In genomic region chr19:17747205-17748098, GRCh38 we compare ENCODE assay signal across 8 cellular contexts. TPM values are rescaled to one million over a fixed set of nuclear protein-coding genes. Genes with fewer than 3 reads are reported as not detected.
A peak's percentile ranks its signal among the peaks of the same experiment; 100 is the strongest.
DNase-seq lines count a peak whose midpoint lies in the region; ATAC-seq and TF ChIP-seq lines count a peak whose summit lies in the region.

No MANE protein-coding gene starts in this region.

- POLR2A ChIA-PET in CD8-positive, alpha-beta memory T cell (lab: Charles Lee): interaction anchor here (1.0 to 1.9 kb wide), 2 partner anchors 28 to 112 kb away, joined by 4 to 13 read pairs; partner anchors contain the start of genes MAP1S and RPL18A

- H3K36me3 ChIP-seq in CD8-positive, alpha-beta memory T cell (ENCODE audit: insufficient read depth, low read length): no peaks in the 10 kb centered on the region

- H3K27ac ChIP-seq in CD8-positive, alpha-beta memory T cell (ENCODE audit: low read depth, low read length): no peak overlapping the region

- H3K36me3 Mint-ChIP-seq in CD8-positive, alpha-beta memory T cell: peaks cover 0 to 11% (median 2%) of the 10 kb centered on the region in 3 donors
- H3K36me3 Mint-ChIP-seq in effector memory CD8-positive, alpha-beta T cell (ENCODE audit: insufficient read depth): peaks cover 21% of the 10 kb centered on the region
- H3K36me3 Mint-ChIP-seq in memory B cell: no peaks in the 10 kb centered on the region

- no peak for TF ChIP-seq CTCF in GM20000 (IDR thresholded peaks at IDR 0.05; ENCODE audit: extremely low read depth, missing control alignments)

- peaks cover 36% of the 10 kb centered on the region for H3K4me1 ChIP-seq in CD8-positive, alpha-beta memory T cell (ENCODE audit: insufficient read depth, low read length)

- no peaks in the 10 kb centered on the region for H3K27me3 ChIP-seq in CD8-positive, alpha-beta memory T cell (ENCODE audit: insufficient read depth, low read length, poor library complexity, severe bottlenecking)

- peaks cover 43 to 53% (median 44%) of the 10 kb centered on the region in 3 donors for H3K4me1 Mint-ChIP-seq in CD8-positive, alpha-beta memory T cell
- H3K4me1 Mint-ChIP-seq in effector memory CD8-positive, alpha-beta T cell (ENCODE audit: low read depth in 2 of 2): peaks cover 38 to 40% of the 10 kb centered on the region in 2 donors
- H3K4me1 Mint-ChIP-seq in memory B cell: peaks cover 32% of the 10 kb centered on the region

- H3K9me3 Mint-ChIP-seq in CD8-positive, alpha-beta memory T cell: no peaks in the 10 kb centered on the region
- H3K9me3 Mint-ChIP-seq in effector memory CD8-positive, alpha-beta T cell: no peaks in the 10 kb centered on the region
- H3K9me3 Mint-ChIP-seq in memory B cell: no peaks in the 10 kb centered on the region

- H3K4me3 ChIP-seq in CD8-positive, alpha-beta memory T cell (ENCODE audit: low read length): peak overlapping the region; percentile 54

- peak; percentile 86 for ATAC-seq in effector memory CD8-positive, alpha-beta T cell (replicated peaks)
- peak; percentile 82 for ATAC-seq in memory B cell (ENCODE audit: low read depth)

- no peaks in the 10 kb centered on the region for H3K9me3 ChIP-seq in CD8-positive, alpha-beta memory T cell (ENCODE audit: low read length)

- DNase-seq in CD8-positive, alpha-beta memory T cell: peak; percentile 92 to 96 (median 94)
- DNase-seq in GM20000 (ENCODE audit: low spot score) (peak; percentile 98), HT1080 (ENCODE audit: low read depth) (peak; percentile 88), memory B cell (ENCODE audit: low spot score in 2 of 2) (peak; percentile 97)
- DNase-seq in NK-92 treated with Interleukin-12 subunit alpha and Interleukin-12 subunit beta, amount 100 ng/mL, for 24 hours (lab: John Stamatoyannopoulos, UW): peak; percentile 94
- DNase-seq in activated CD8-positive, alpha-beta memory T cell treated with anti-CD3 and anti-CD28 coated beads for 4 hours (ENCODE audit: low read depth in 2 of 2): peak; percentile 82 to 91
- DNase-seq in effector memory CD8-positive, alpha-beta T cell: peak; percentile 89 to 95 (median 92)
- peak; percentile 89 for DNase-seq in stimulated activated CD8-positive, alpha-beta memory T cell treated with anti-CD3 and anti-CD28 coated beads, Interleukin-12 subunit alpha, Interleukin-12 subunit beta, amount 100 ng/mL, for 1 hour (ENCODE audit: low read depth)

- CTCF ChIA-PET in CD8-positive, alpha-beta memory T cell (lab: Charles Lee): interaction anchor here (1.0 to 2.2 kb wide), 2 partner anchors 27 to 112 kb away, joined by 3 to 5 read pairs; partner anchors contain the start of gene RPL18A

- no peaks in the 10 kb centered on the region for H3K27me3 Mint-ChIP-seq in CD8-positive, alpha-beta memory T cell
- H3K27me3 Mint-ChIP-seq in effector memory CD8-positive, alpha-beta T cell: no peaks in the 10 kb centered on the region
- H3K27me3 Mint-ChIP-seq in memory B cell: no peaks in the 10 kb centered on the region

- H3K4me3 Mint-ChIP-seq in CD8-positive, alpha-beta memory T cell: peak overlapping the region; percentile 70 to 98 (median 94)
- H3K4me3 Mint-ChIP-seq in effector memory CD8-positive, alpha-beta T cell: peak overlapping the region; percentile 92 to 96
- peak overlapping the region; percentile 96 for H3K4me3 Mint-ChIP-seq in memory B cell

- H3K27ac Mint-ChIP-seq in CD8-positive, alpha-beta memory T cell: peak overlapping the region; percentile 32 to 92 (median 76)
- peak overlapping the region; percentile 64 to 98 for H3K27ac Mint-ChIP-seq in effector memory CD8-positive, alpha-beta T cell
- H3K27ac Mint-ChIP-seq in memory B cell: peak overlapping the region; percentile 75

RNA-seq across cellular contexts. Expression of gene FCHO1, which starts 3.8 kb away (rescaled TPM):
- total RNA-seq in CD8-positive, alpha-beta memory T cell: 10 to 100 TPM; 37.7 to 38.7 TPM
- polyA plus RNA-seq in CD8-positive, alpha-beta memory T cell: 23.0 TPM
- total RNA-seq in HT1080 (2014; rRNA removed; shearing (Covaris generic)): 0.53 TPM in 2 replicates
- polyA plus RNA-seq in HT1080 (2015; cell fraction: cytosol; rRNA removed): 1.3 and 2.0 TPM in 2 replicates
- 3.6 and 5.4 TPM in 2 replicates for polyA plus RNA-seq in HT1080 (2015; cell fraction: nucleus; rRNA removed)

RNA-seq across cellular contexts. Expression of gene MAP1S, which starts 28.2 kb away (rescaled TPM):
- total RNA-seq in CD8-positive, alpha-beta memory T cell: 10 to 100 TPM; 66.1 to 72.3 TPM
- 43.0 TPM for polyA plus RNA-seq in CD8-positive, alpha-beta memory T cell
- 30.3 and 45.0 TPM in 2 replicates for total RNA-seq in HT1080 (2014; rRNA removed; shearing (Covaris generic))
- polyA plus RNA-seq in HT1080 (2015; cell fraction: cytosol; rRNA removed): 35.3 and 45.2 TPM in 2 replicates
- 51.4 and 52.3 TPM in 2 replicates for polyA plus RNA-seq in HT1080 (2015; cell fraction: nucleus; rRNA removed)

RNA-seq across cellular contexts. Expression of gene B3GNT3, which starts 47.5 kb away (rescaled TPM):
- total RNA-seq in CD8-positive, alpha-beta memory T cell: not detected
- polyA plus RNA-seq in CD8-positive, alpha-beta memory T cell: not detected
- total RNA-seq in HT1080 (2014; rRNA removed; shearing (Covaris generic)): 0.20 TPM in 1 of 2 replicates, not detected in the other
- polyA plus RNA-seq in HT1080 (2015; cell fraction: cytosol; rRNA removed): 0.08 and 0.18 TPM in 2 replicates
- 0.13 and 0.24 TPM in 2 replicates for polyA plus RNA-seq in HT1080 (2015; cell fraction: nucleus; rRNA removed)

RNA-seq across cellular contexts. Expression of gene UNC13A, which starts 59.3 kb away (rescaled TPM):
- total RNA-seq in CD8-positive, alpha-beta memory T cell: not detected
- not detected for polyA plus RNA-seq in CD8-positive, alpha-beta memory T cell
- 0.02 and 0.07 TPM in 2 replicates for total RNA-seq in HT1080 (2014; rRNA removed; shearing (Covaris generic))
- 0.01 TPM in 1 of 2 replicates, not detected in the other for polyA plus RNA-seq in HT1080 (2015; cell fraction: cytosol; rRNA removed)
- polyA plus RNA-seq in HT1080 (2015; cell fraction: nucleus; rRNA removed): 0.15 and 0.26 TPM in 2 replicates

Comparison
In these comparisons a context has a peak if more than half of its experiments do, and no peak if none do; other contexts are left out.
1. RNA of gene FCHO1, which starts 3.8 kb away (total RNA-seq): 37.7 to 38.7 TPM in CD8-positive, alpha-beta memory T cell; 0.53 TPM in HT1080; every median in the first group is over 10 times any median in the second.
2. Peak in every context shown above with its lines, with median percentiles within 50 percentile points of each other: DNase-seq, H3K27ac Mint-ChIP-seq and H3K4me3 Mint-ChIP-seq.